Comparison of ENCODE assay signal across 8 cellular contexts in genomic region chr3:152202976-152203626, GRCh38.
DNase-seq lines count a peak whose midpoint lies in the region; ATAC-seq and TF ChIP-seq lines count a peak whose summit lies in the region.

No MANE protein-coding gene starts in this region.

- H3K27ac Mint-ChIP-seq in stimulated activated naive CD8-positive, alpha-beta T cell treated with anti-CD3 and anti-CD28 coated beads, Interleukin-15, Interleukin-2, amounts not matched to agents 100 ng/mL and 50 ng/mL, for 24 hours = peak overlapping the region; percentile 90
- H3K27ac Mint-ChIP-seq in type B pancreatic cell = no peak overlapping the region

- no peaks in the 10 kb centered on the region for H3K36me3 ChIP-seq in right atrium auricular region
- no peaks in the 10 kb centered on the region for H3K36me3 ChIP-seq in vagina
- H3K36me3 ChIP-seq in H7 (replicated peaks; ENCODE audit: control insufficient read depth, insufficient read depth, low read length) = no peaks in the 10 kb centered on the region

- H3K9me3 Mint-ChIP-seq in stimulated activated naive CD8-positive, alpha-beta T cell treated with anti-CD3 and anti-CD28 coated beads, Interleukin-15, Interleukin-2, amounts not matched to agents 100 ng/mL and 50 ng/mL, for 24 hours = no peaks in the 10 kb centered on the region
- H3K9me3 Mint-ChIP-seq in type B pancreatic cell = no peaks in the 10 kb centered on the region

- TF ChIP-seq POLR2A in vagina (IDR thresholded peaks at IDR 0.05) = no peak

- H3K9me3 ChIP-seq in right atrium auricular region = no peaks in the 10 kb centered on the region
- H3K9me3 ChIP-seq in vagina = no peaks in the 10 kb centered on the region

- H3K27ac ChIP-seq in right atrium auricular region (peak overlapping the region; percentile 57 to 60), vagina (peak overlapping the region; percentile 77)

- no peak for ATAC-seq in stimulated activated naive CD8-positive, alpha-beta T cell treated with anti-CD3 and anti-CD28 coated beads, Interleukin-15, Interleukin-2, amounts not matched to agents 100 U/mL and 50 U/mL, for 24 hours

- H3K4me3 ChIP-seq in right atrium auricular region = peak overlapping the region in 1 of 2 donors; percentile 14
- H3K4me3 ChIP-seq in vagina = peak overlapping the region in 1 of 2 donors; percentile 31
- H3K4me3 ChIP-seq in H7 (ENCODE audit: insufficient read depth, low read depth, low read length) = no peak overlapping the region

- no peak for TF ChIP-seq CTCF in right atrium auricular region (IDR thresholded peaks at IDR 0.05)
- no peak for TF ChIP-seq CTCF in vagina (IDR thresholded peaks at IDR 0.05)
- TF ChIP-seq CTCF in type B pancreatic cell (conservative IDR thresholded peaks at IDR 0.05) = no peak

- H3K27me3 ChIP-seq in right atrium auricular region (no peaks in the 10 kb centered on the region), vagina (no peaks in the 10 kb centered on the region), H7 (ENCODE audit: control insufficient read depth, insufficient read depth, low read length) (no peaks in the 10 kb centered on the region)

- DNase-seq in stimulated activated naive CD8-positive, alpha-beta T cell treated with anti-CD3 and anti-CD28 coated beads, Interleukin-15, Interleukin-2, amounts not matched to agents 100 U/mL and 50 U/mL, for 24 hours = no peak
- peak; percentile 44 for DNase-seq in OCI-M2 (lab: John Stamatoyannopoulos, UW; ENCODE audit: unreplicated experiment)
- no peak for DNase-seq in right atrium auricular region (ENCODE audit: low spot score)
- DNase-seq in vagina (ENCODE audit: extremely low spot score in 2 of 2) = no peak
- DNase-seq in type B pancreatic cell (ENCODE audit: extremely low spot score, unreplicated experiment) = no peak
- DNase-seq in middle frontal gyrus (ENCODE audit: extremely low spot score, low spot score) = no peak
- no peak for DNase-seq in H7

- H3K4me1 ChIP-seq in right atrium auricular region (peaks cover 0 to 36% of the 10 kb centered on the region in 2 donors), vagina (peaks cover 35% of the 10 kb centered on the region)

- H3K4me1 Mint-ChIP-seq in stimulated activated naive CD8-positive, alpha-beta T cell treated with anti-CD3 and anti-CD28 coated beads, Interleukin-15, Interleukin-2, amounts not matched to agents 100 ng/mL and 50 ng/mL, for 24 hours (ENCODE audit: low read depth) = peaks cover 76% of the 10 kb centered on the region
- H3K4me1 Mint-ChIP-seq in type B pancreatic cell (ENCODE audit: unreplicated experiment) = peaks cover 14% of the 10 kb centered on the region

- no peaks in the 10 kb centered on the region for H3K36me3 Mint-ChIP-seq in stimulated activated naive CD8-positive, alpha-beta T cell treated with anti-CD3 and anti-CD28 coated beads, Interleukin-15, Interleukin-2, amounts not matched to agents 100 ng/mL and 50 ng/mL, for 24 hours (ENCODE audit: low read depth)
- no peaks in the 10 kb centered on the region for H3K36me3 Mint-ChIP-seq in type B pancreatic cell

- intact Hi-C loops in vagina (cut with DNase I) = no loop called here

- H3K27me3 Mint-ChIP-seq in stimulated activated naive CD8-positive, alpha-beta T cell treated with anti-CD3 and anti-CD28 coated beads, Interleukin-15, Interleukin-2, amounts not matched to agents 100 ng/mL and 50 ng/mL, for 24 hours = no peaks in the 10 kb centered on the region
- no peaks in the 10 kb centered on the region for H3K27me3 Mint-ChIP-seq in type B pancreatic cell

- peak overlapping the region; percentile 85 for H3K4me3 Mint-ChIP-seq in stimulated activated naive CD8-positive, alpha-beta T cell treated with anti-CD3 and anti-CD28 coated beads, Interleukin-15, Interleukin-2, amounts not matched to agents 100 ng/mL and 50 ng/mL, for 24 hours
- H3K4me3 Mint-ChIP-seq in type B pancreatic cell = no peak overlapping the region
